26 cellular contexts compared by ENCODE assay signal in the genomic region with DNA sequence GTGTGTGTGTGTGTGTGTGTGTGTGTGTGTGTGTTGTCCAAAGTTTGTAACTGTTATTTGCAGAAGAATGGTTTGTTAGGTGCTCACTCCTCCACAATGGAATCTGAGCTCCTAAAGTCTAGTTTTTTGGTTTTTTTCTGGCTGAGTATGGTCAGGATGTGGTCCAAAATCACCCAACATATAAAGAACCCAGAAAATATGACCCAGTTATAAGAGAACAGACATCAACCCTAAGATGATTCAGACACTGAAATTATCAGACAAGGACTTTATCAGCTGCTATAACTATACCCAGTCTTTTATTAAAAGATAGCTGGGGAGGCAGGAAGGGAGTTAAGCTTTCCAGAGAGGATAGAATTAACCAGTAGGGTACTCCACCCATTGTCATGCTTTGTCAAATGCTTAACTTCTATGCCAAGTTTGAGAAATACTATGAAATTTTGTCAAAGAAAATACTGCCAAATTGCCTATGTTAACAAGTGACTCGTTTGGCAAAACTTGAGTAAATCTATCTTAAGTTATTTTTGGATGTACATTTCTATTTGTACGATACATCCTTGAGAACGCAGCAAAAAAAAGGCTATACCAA. TPM values are rescaled to one million over a fixed set of nuclear protein-coding genes. Genes with fewer than 3 reads are reported as not detected.
A peak's percentile ranks its signal among the peaks of the same experiment; 100 is the strongest.
DNase-seq lines count a peak whose midpoint lies in the region; ATAC-seq, FAIRE-seq and TF ChIP-seq lines count a peak whose summit lies in the region.
"Had no signal": no experiment of that assay in that cellular context is flagged by ENCODE, and none has a peak within 500 bp of the region (broad histone marks: within the 10 kb centered on the region; RNA-seq: fewer than 3 reads in every experiment).

No MANE protein-coding gene starts in this region.

- DNase-seq in CD4-positive, CD25-positive, alpha-beta regulatory T cell, result no peak
- DNase-seq in CD8-positive, alpha-beta T cell, result no peak
- no peak for DNase-seq in activated CD8-positive, alpha-beta T cell treated with anti-CD3 and anti-CD28 coated beads for 36 hours
- DNase-seq in immature natural killer cell (no peak), HepG2 (ENCODE audit: low spot score) (no peak), HUDEP-2 (lab: John Stamatoyannopoulos, UW; ENCODE audit: unreplicated experiment in 76 of 76) (no peak)
- DNase-seq: activated CD4-positive, alpha-beta T cell treated with anti-CD3 and anti-CD28 coated beads, Interleukin-2, amount 50 U/mL, for 1 hour; activated effector memory CD4-positive, alpha-beta T cell treated with anti-CD3 and anti-CD28 coated beads, Interleukin-2, amount 50 U/mL, for 16 hours; EL; foreskin keratinocyte; Kasumi-1; mucosa of descending colon; MV-4-11; NCI-H146; NCI-H2107; NCI-H774; T-helper 2 cell; upper lobe of left lung had no signal

- no peaks in the 10 kb centered on the region for H3K27me3 Mint-ChIP-seq in CD4-positive, CD25-positive, alpha-beta regulatory T cell
- H3K27me3 Mint-ChIP-seq in CD8-positive, alpha-beta T cell (ENCODE audit: low read depth), result no peaks in the 10 kb centered on the region
- no peaks in the 10 kb centered on the region for H3K27me3 Mint-ChIP-seq in activated CD8-positive, alpha-beta T cell treated with anti-CD3 and anti-CD28 coated beads for 36 hours
- no peaks in the 10 kb centered on the region for H3K27me3 Mint-ChIP-seq in immature natural killer cell (ENCODE audit: low read depth in 3 of 3)
- H3K27me3 Mint-ChIP-seq: brain had no signal

- no peak overlapping the region for H3K4me3 Mint-ChIP-seq in CD4-positive, CD25-positive, alpha-beta regulatory T cell
- H3K4me3 Mint-ChIP-seq in CD8-positive, alpha-beta T cell, result no peak overlapping the region
- no peak overlapping the region for H3K4me3 Mint-ChIP-seq in activated CD8-positive, alpha-beta T cell treated with anti-CD3 and anti-CD28 coated beads for 36 hours
- H3K4me3 Mint-ChIP-seq in immature natural killer cell, result no peak overlapping the region
- H3K4me3 Mint-ChIP-seq: brain had no signal

- peak overlapping the region in 2 of 3 donors; percentile 77 to 84 for H3K27ac Mint-ChIP-seq in CD4-positive, CD25-positive, alpha-beta regulatory T cell
- peak overlapping the region; percentile 2 for H3K27ac Mint-ChIP-seq in CD8-positive, alpha-beta T cell
- H3K27ac Mint-ChIP-seq in activated CD8-positive, alpha-beta T cell treated with anti-CD3 and anti-CD28 coated beads for 36 hours, result peak overlapping the region; percentile 22
- peak overlapping the region in 4 of 6 donors; percentile 2 to 67 (median 22) for H3K27ac Mint-ChIP-seq in immature natural killer cell

- no peaks in the 10 kb centered on the region for H3K79me2 ChIP-seq in HepG2 (ENCODE audit: insufficient read depth, low read length)
- H3K79me2 ChIP-seq: parathyroid adenoma had no signal

- intact Hi-C loops in CD8-positive, alpha-beta T cell (cut with DNase I, micrococcal nuclease), result no loop called here
- intact Hi-C loops in activated CD8-positive, alpha-beta T cell treated with anti-CD3 and anti-CD28 coated beads for 36 hours (cut with micrococcal nuclease), result no loop called here
- intact Hi-C loops in HepG2 (cut with micrococcal nuclease; ENCODE audit: unreplicated experiment), result no loop called here

- peaks cover 14% of the 10 kb centered on the region for H3K36me3 Mint-ChIP-seq in CD4-positive, CD25-positive, alpha-beta regulatory T cell
- H3K36me3 Mint-ChIP-seq in CD8-positive, alpha-beta T cell, result peaks cover 39% of the 10 kb centered on the region
- peaks cover 9% of the 10 kb centered on the region for H3K36me3 Mint-ChIP-seq in activated CD8-positive, alpha-beta T cell treated with anti-CD3 and anti-CD28 coated beads for 36 hours (ENCODE audit: low read depth)
- peaks cover 2 to 8% (median 6%) of the 10 kb centered on the region in 3 donors for H3K36me3 Mint-ChIP-seq in immature natural killer cell

- H3K36me3 ChIP-seq in CD4-positive, CD25-positive, alpha-beta regulatory T cell (ENCODE audit: control insufficient read depth, insufficient read depth, low read length), result peaks cover 39% of the 10 kb centered on the region
- no peaks in the 10 kb centered on the region for H3K36me3 ChIP-seq in CD8-positive, alpha-beta T cell (ENCODE audit: insufficient read depth, low read length)
- peaks cover 1 to 14% of the 10 kb centered on the region in 2 experiments; a peak in 1 of 5 replicates for H3K36me3 ChIP-seq in HepG2 (replicated peaks in 1 of 2; ENCODE audit: control insufficient read depth in 1 of 2, insufficient read depth in 2 of 2, low read length in 2 of 2)
- H3K36me3 ChIP-seq: right atrium auricular region had no signal

- TF ChIP-seq POLR2A in HepG2 (IDR thresholded peaks at IDR 0.05; ENCODE audit: insufficient read depth in 1 of 2, low read depth in 2 of 2, low read length in 2 of 2), result no peak

- no peak for TF ChIP-seq RAD21 in HepG2 (CRISPR knock-in tag; IDR thresholded peaks at IDR 0.05)

- CTCF ChIA-PET in CD8-positive, alpha-beta T cell (lab: Charles Lee), result interaction anchor here (1.3 to 8.8 kb wide), 2 partner anchors 9 to 57 kb away, joined by 4 to 73 read pairs; no protein-coding TSS in a partner anchor
- CTCF ChIA-PET in activated CD8-positive, alpha-beta T cell treated with anti-CD3 and anti-CD28 coated beads for 36 hours (lab: Charles Lee), result interaction anchor here (1.3 to 1.4 kb wide), 3 partner anchors 33 to 154 kb away, joined by 4 read pairs; no protein-coding TSS in a partner anchor
- CTCF ChIA-PET in HepG2 (lab: Yijun Ruan, JAX; ENCODE audit: low intra/inter-chr PET ratio, low total read pairs), result no interaction called here

- H4K20me1 ChIP-seq in HepG2 (ENCODE audit: insufficient read depth, low read length), result no peaks in the 10 kb centered on the region

- no peak overlapping the region for H2AFZ ChIP-seq in HepG2 (ENCODE audit: low read length)
- H2AFZ ChIP-seq: parathyroid adenoma had no signal

- H3K9ac ChIP-seq in HepG2 (ENCODE audit: insufficient read depth, low read depth, low read length), result no peak overlapping the region
- H3K9ac ChIP-seq: parathyroid adenoma had no signal

- no peaks in the 10 kb centered on the region for H3K9me3 Mint-ChIP-seq in CD4-positive, CD25-positive, alpha-beta regulatory T cell
- H3K9me3 Mint-ChIP-seq in CD8-positive, alpha-beta T cell, result no peaks in the 10 kb centered on the region
- no peaks in the 10 kb centered on the region for H3K9me3 Mint-ChIP-seq in activated CD8-positive, alpha-beta T cell treated with anti-CD3 and anti-CD28 coated beads for 36 hours
- no peaks in the 10 kb centered on the region for H3K9me3 Mint-ChIP-seq in immature natural killer cell

- no peak overlapping the region for H3K27ac ChIP-seq in CD4-positive, CD25-positive, alpha-beta regulatory T cell (ENCODE audit: insufficient read depth, low read length, poor library complexity, severe bottlenecking)
- no peak overlapping the region for H3K27ac ChIP-seq in CD8-positive, alpha-beta T cell (ENCODE audit: low read depth, low read length)
- H3K27ac ChIP-seq in HepG2 (ENCODE audit: extremely low read length, insufficient read depth, low read length), result no peak overlapping the region
- H3K27ac ChIP-seq: epithelial cell of prostate, foreskin keratinocyte, parathyroid adenoma, right atrium auricular region, RWPE1, upper lobe of left lung had no signal

- ATAC-seq in CD4-positive, CD25-positive, alpha-beta regulatory T cell (ENCODE audit: low read depth in 2 of 2), result no peak
- no peak for ATAC-seq in CD8-positive, alpha-beta T cell
- peak; percentile 10 for ATAC-seq in activated CD8-positive, alpha-beta T cell treated with anti-CD3 and anti-CD28 coated beads for 36 hours
- no peak for ATAC-seq in HG03457 (IDR thresholded peaks at IDR 0.05; ENCODE audit: unreplicated experiment)
- ATAC-seq in HepG2, result no peak; the same call in 2 of the 3 replicates
- ATAC-seq: foreskin keratinocyte, mucosa of descending colon had no signal

- H3K4me3 ChIP-seq in CD4-positive, CD25-positive, alpha-beta regulatory T cell (ENCODE audit: low read depth, low read length), result no peak overlapping the region
- H3K4me3 ChIP-seq in CD8-positive, alpha-beta T cell (ENCODE audit: low read depth, low read length), result no peak overlapping the region
- H3K4me3 ChIP-seq in HepG2 (replicated peaks in 1 of 3; ENCODE audit: insufficient read depth in 1 of 3, low read depth in 2 of 3, low read length in 3 of 3), result no peak overlapping the region
- H3K4me3 ChIP-seq: lung, mucosa of descending colon, right atrium auricular region, smooth muscle cell, upper lobe of left lung had no signal

- no peak for FAIRE-seq in HepG2 (lab: Jason Lieb, UNC)

- no peaks in the 10 kb centered on the region for H3K27me3 ChIP-seq in CD4-positive, CD25-positive, alpha-beta regulatory T cell (ENCODE audit: control insufficient read depth, insufficient read depth, low read length)
- no peaks in the 10 kb centered on the region for H3K27me3 ChIP-seq in CD8-positive, alpha-beta T cell (ENCODE audit: insufficient read depth, low read length)
- H3K27me3 ChIP-seq in HepG2 (ENCODE audit: control insufficient read depth in 1 of 2, insufficient read depth in 2 of 2, low read length in 2 of 2), result no peaks in the 10 kb centered on the region
- H3K27me3 ChIP-seq: foreskin keratinocyte, right atrium auricular region, upper lobe of left lung had no signal

- no TSS peak for BruUV-seq in HepG2 (replicated peaks; lab: Mats Ljungman, UMichigan)

- peaks cover 4% of the 10 kb centered on the region for H3K4me1 ChIP-seq in CD4-positive, CD25-positive, alpha-beta regulatory T cell (ENCODE audit: control insufficient read depth, insufficient read depth, low read length, poor library complexity, severe bottlenecking)
- H3K4me1 ChIP-seq in CD8-positive, alpha-beta T cell (ENCODE audit: insufficient read depth, low read length), result no peaks in the 10 kb centered on the region
- H3K4me1 ChIP-seq in HepG2 (ENCODE audit: insufficient read depth, low read length), result no peaks in the 10 kb centered on the region
- H3K4me1 ChIP-seq: foreskin keratinocyte, parathyroid adenoma, right atrium auricular region had no signal

- in situ Hi-C loops in HepG2 (cut with HindIII; ENCODE audit: extremely low pct_ligation_motif_present, low pct_unique_long_range_greater_than_20kb), result no loop called here

- H3K9me3 ChIP-seq in CD4-positive, CD25-positive, alpha-beta regulatory T cell (ENCODE audit: control insufficient read depth in 2 of 2, low read length in 2 of 2), result no peaks in the 10 kb centered on the region
- no peaks in the 10 kb centered on the region for H3K9me3 ChIP-seq in CD8-positive, alpha-beta T cell (ENCODE audit: low read length)
- H3K9me3 ChIP-seq in HepG2 (ENCODE audit: low read length), result no peaks in the 10 kb centered on the region
- H3K9me3 ChIP-seq: mucosa of descending colon, right atrium auricular region, upper lobe of left lung had no signal

- H3K4me1 Mint-ChIP-seq in CD4-positive, CD25-positive, alpha-beta regulatory T cell, result peaks cover 29 to 41% (median 35%) of the 10 kb centered on the region in 4 donors
- H3K4me1 Mint-ChIP-seq in CD8-positive, alpha-beta T cell (ENCODE audit: low read depth), result peaks cover 26% of the 10 kb centered on the region
- H3K4me1 Mint-ChIP-seq in activated CD8-positive, alpha-beta T cell treated with anti-CD3 and anti-CD28 coated beads for 36 hours (ENCODE audit: low read depth), result peaks cover 30% of the 10 kb centered on the region
- peaks cover 13 to 20% of the 10 kb centered on the region in 2 donors for H3K4me1 Mint-ChIP-seq in immature natural killer cell
- H3K4me1 Mint-ChIP-seq: brain had no signal

- 93% methylated on average over 3 of the region's 3 CpGs for WGBS in HepG2 (ENCODE audit: low lambda C conversion rate)

- POLR2A ChIA-PET in CD8-positive, alpha-beta T cell (lab: Charles Lee), result interaction anchor here (0.9 kb wide), 2 partner anchors 78 to 90 kb away, joined by 3 read pairs; partner anchors contain the start of gene PSMD14
- POLR2A ChIA-PET in activated CD8-positive, alpha-beta T cell treated with anti-CD3 and anti-CD28 coated beads for 36 hours (lab: Charles Lee), result no interaction called here
- POLR2A ChIA-PET in HepG2 (lab: Yijun Ruan, JAX), result no interaction called here

- TF ChIP-seq EP300 in HepG2 (IDR thresholded peaks at IDR 0.05; ENCODE audit: low read depth in 2 of 2, low read length in 2 of 2), result no peak
- no peak for TF ChIP-seq EP300 in HepG2 (CRISPR knock-in tag; IDR thresholded peaks at IDR 0.05; ENCODE audit: borderline replicate concordance)

- no peak overlapping the region for H3K4me2 ChIP-seq in HepG2 (ENCODE audit: low read depth, low read length)
- H3K4me2 ChIP-seq: smooth muscle cell had no signal

- no peak for TF ChIP-seq CTCF in CD8-positive, alpha-beta T cell (IDR thresholded peaks at IDR 0.05)
- TF ChIP-seq CTCF in activated CD8-positive, alpha-beta T cell treated with anti-CD3 and anti-CD28 coated beads for 36 hours (IDR thresholded peaks at IDR 0.05), result no peak
- no peak for TF ChIP-seq CTCF in HepG2 (CRISPR knock-in tag; IDR thresholded peaks at IDR 0.05)

RNA-seq across cellular contexts. Expression of gene TANK, which starts 57.5 kb away (rescaled TPM):
- total RNA-seq in CD4-positive, CD25-positive, alpha-beta regulatory T cell, result 182 TPM
- polyA plus RNA-seq in CD4-positive, CD25-positive, alpha-beta regulatory T cell, result 10 to 100 TPM; 84.5 to 97.1 (median 89.0) TPM
- 10 to 100 TPM; 63.0 to 79.1 TPM for total RNA-seq in CD8-positive, alpha-beta T cell
- total RNA-seq in activated CD8-positive, alpha-beta T cell treated with anti-CD3 and anti-CD28 coated beads for 36 hours, result 10 to 100 TPM; 49.2 to 51.6 TPM
- polyA plus RNA-seq in immature natural killer cell (10 to 100 TPM; 32.5 to 53.9 (median 44.7) TPM), HepG2 (2011; rRNA removed) (66.9 and 67.0 TPM in 2 replicates)
- 96.0 and 96.1 TPM in 2 replicates for total RNA-seq in HepG2 (2016; rRNA removed; fragmentation: Illumina TruSeq; extraction: Trizol)
- total RNA-seq in HepG2 (2016; cell fraction: cytosol; rRNA removed; fragmentation: Illumina TruSeq; extraction: Trizol; ENCODE audit: low read depth), result 65.4 and 82.9 TPM in 2 replicates
- 99.7 and 101 TPM in 2 replicates for total RNA-seq in HepG2 (2016; cell fraction: insoluble cytoplasmic fraction; rRNA removed; fragmentation: Illumina TruSeq; extraction: Trizol)
- total RNA-seq in HepG2 (2016; cell fraction: membrane; rRNA removed; fragmentation: Illumina TruSeq; extraction: Trizol), result 65.8 and 69.1 TPM in 2 replicates
- 205 and 214 TPM in 2 replicates for total RNA-seq in HepG2 (2016; cell fraction: nucleus; rRNA removed; fragmentation: Illumina TruSeq; extraction: Trizol)
- 27.9 and 40.9 TPM in 2 replicates for polyA plus RNA-seq in HepG2 (2011; cell fraction: cytosol; rRNA removed)
- 64.3 and 75.4 TPM in 2 replicates for polyA plus RNA-seq in HepG2 (2011; cell fraction: nucleus; rRNA removed)
- polyA plus RNA-seq in HepG2 (2012), result 107 and 108 TPM in 2 replicates
- 45.0 and 56.0 TPM in 2 replicates for polyA plus RNA-seq in HepG2 (2016; cell fraction: cytosol; fragmentation: Illumina TruSeq; extraction: Trizol; ENCODE audit: low read depth)
- 87.1 and 87.7 TPM in 2 replicates for polyA plus RNA-seq in HepG2 (2016; cell fraction: insoluble cytoplasmic fraction; fragmentation: Illumina TruSeq; extraction: Trizol; ENCODE audit: low read depth)
- polyA plus RNA-seq in HepG2 (2016; cell fraction: membrane; fragmentation: Illumina TruSeq; extraction: Trizol; ENCODE audit: low read depth), result 48.7 and 59.8 TPM in 2 replicates
- 83.7 and 91.8 TPM in 2 replicates for polyA plus RNA-seq in HepG2 (2016; cell fraction: nucleus; fragmentation: Illumina TruSeq; extraction: Trizol; ENCODE audit: insufficient read depth, low read depth)
- polyA minus RNA-seq in HepG2 (2011; rRNA and poly(A)+ RNA removed; ENCODE audit: low replicate concordance), result 8.0 and 20.2 TPM in 2 replicates
- 34.8 and 35.3 TPM in 2 replicates for polyA minus RNA-seq in HepG2 (2011; cell fraction: cytosol; rRNA and poly(A)+ RNA removed)
- polyA minus RNA-seq in HepG2 (2011; cell fraction: nucleus; rRNA and poly(A)+ RNA removed), result 549 and 577 TPM in 2 replicates

Comparison
In these comparisons a context has a peak if more than half of its experiments do, and no peak if none do; other contexts are left out.
1. H3K27ac Mint-ChIP-seq: peak in every context shown above with its lines; median percentile 80 in CD4-positive, CD25-positive, alpha-beta regulatory T cell; 22 in immature natural killer cell; 22 in activated CD8-positive, alpha-beta T cell treated with anti-CD3 and anti-CD28 coated beads for 36 hours; 2 in CD8-positive, alpha-beta T cell.